9 cellular contexts compared by ENCODE assay signal in the genomic region with DNA sequence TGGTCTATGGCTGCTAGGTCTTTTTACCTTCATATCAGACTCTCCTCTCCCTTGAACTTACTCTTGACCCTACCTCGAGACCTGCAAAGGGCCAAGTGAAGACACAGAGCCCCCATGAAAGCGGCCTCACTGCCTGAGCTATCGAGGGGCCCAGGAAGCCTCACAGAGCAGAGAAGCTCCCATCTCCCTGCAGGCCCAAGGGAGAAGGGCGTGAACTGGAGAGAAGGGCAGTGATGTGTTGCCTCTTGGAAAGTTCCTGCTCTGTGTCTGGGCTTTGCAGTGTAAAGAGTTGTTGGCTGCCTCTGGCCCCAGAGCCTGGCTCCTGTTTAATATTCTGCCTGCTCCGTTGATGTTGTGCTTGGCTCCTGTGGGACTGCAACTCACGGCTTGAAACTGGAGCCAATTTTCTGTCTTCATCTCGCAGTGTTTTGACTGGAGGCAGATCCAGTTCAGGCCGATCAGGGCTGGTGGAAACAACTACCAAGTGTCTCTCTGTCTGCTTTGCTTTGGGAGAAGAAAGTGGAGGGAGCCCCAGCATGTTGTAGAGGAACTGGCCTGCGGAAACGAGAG. TPM values are rescaled to one million over a fixed set of nuclear protein-coding genes. Genes with fewer than 3 reads are reported as not detected.
DNase-seq lines count a peak whose midpoint lies in the region; ATAC-seq, FAIRE-seq and TF ChIP-seq lines count a peak whose summit lies in the region.
"Had no signal": no experiment of that assay in that cellular context is flagged by ENCODE, and none has a peak within 500 bp of the region (broad histone marks: within the 10 kb centered on the region; RNA-seq: fewer than 3 reads in every experiment).

No MANE protein-coding gene starts in this region.

- no peaks in the 10 kb centered on the region for H3K9me3 Mint-ChIP-seq in activated CD4-positive, alpha-beta memory T cell treated with anti-CD3 and anti-CD28 coated beads for 36 hours
- H3K9me3 Mint-ChIP-seq: activated T-cell treated with anti-CD3 and anti-CD28 coated beads, Interleukin-2, amount 50 U/mL, for 4 hours had no signal

- POLR2A ChIA-PET in activated CD4-positive, alpha-beta memory T cell treated with anti-CD3 and anti-CD28 coated beads for 36 hours (lab: Charles Lee): no interaction called here

- H3K27me3 ChIP-seq in stomach: peaks cover 0 to 29% (median 20%) of the 10 kb centered on the region in 3 donors

- peaks cover 8% of the 10 kb centered on the region for H3K4me1 Mint-ChIP-seq in activated CD4-positive, alpha-beta memory T cell treated with anti-CD3 and anti-CD28 coated beads for 36 hours (ENCODE audit: low read depth)

- TF ChIP-seq POLR2A in stomach (IDR thresholded peaks at IDR 0.05): no peak

- H3K4me3 ChIP-seq in coronary artery (peak overlapping the region; percentile 50), stomach (no peak overlapping the region)

- 21 to 43% (median 30%) methylated on average over 10 of the region's 10 CpGs for WGBS in stomach, 5 donors

- CTCF ChIA-PET in activated CD4-positive, alpha-beta memory T cell treated with anti-CD3 and anti-CD28 coated beads for 36 hours (lab: Charles Lee): interaction anchor here (1.1 kb wide), 1 partner anchor 93 kb away, joined by 4 read pairs; no protein-coding TSS in a partner anchor

- peak; percentile 52 for FAIRE-seq in HTR-8/SVneo (lab: Jason Lieb, UNC)

- H3K36me3 Mint-ChIP-seq in activated CD4-positive, alpha-beta memory T cell treated with anti-CD3 and anti-CD28 coated beads for 36 hours: no peaks in the 10 kb centered on the region

- no peak overlapping the region for H3K27ac Mint-ChIP-seq in activated CD4-positive, alpha-beta memory T cell treated with anti-CD3 and anti-CD28 coated beads for 36 hours

- peaks cover 60% of the 10 kb centered on the region for H3K27me3 Mint-ChIP-seq in activated CD4-positive, alpha-beta memory T cell treated with anti-CD3 and anti-CD28 coated beads for 36 hours

- no peak for DNase-seq in HTR-8/SVneo (ENCODE audit: insufficient read length, low spot score)
- DNase-seq in coronary artery (ENCODE audit: low spot score): peak; percentile 93
- DNase-seq in left lobe of liver (ENCODE audit: low spot score): no peak
- no peak for DNase-seq in stomach
- no peak for DNase-seq in DMS153 treated with DMSO at 0.1 percent for 48 hours (lab: John Stamatoyannopoulos, UW; ENCODE audit: unreplicated experiment)
- no peak for DNase-seq in activated CD4-positive, alpha-beta memory T cell treated with anti-CD3 and anti-CD28 coated beads for 36 hours
- DNase-seq: activated T-cell treated with anti-CD3 and anti-CD28 coated beads, Interleukin-2, amount 50 U/mL, for 4 hours had no signal

- H3K4me3 Mint-ChIP-seq in activated CD4-positive, alpha-beta memory T cell treated with anti-CD3 and anti-CD28 coated beads for 36 hours: no peak overlapping the region
- H3K4me3 Mint-ChIP-seq: activated T-cell treated with anti-CD3 and anti-CD28 coated beads, Interleukin-2, amount 50 U/mL, for 4 hours had no signal

- peak overlapping the region; percentile 77 to 80 for H3K27ac ChIP-seq in coronary artery
- peak overlapping the region in 4 of 5 donors; percentile 48 to 79 (median 64) for H3K27ac ChIP-seq in stomach

- TF ChIP-seq EP300 in stomach (IDR thresholded peaks at IDR 0.05): peak; percentile 36

- no peak for TF ChIP-seq CTCF in coronary artery (IDR thresholded peaks at IDR 0.05)
- no peak for TF ChIP-seq CTCF in stomach (IDR thresholded peaks at IDR 0.05)

- ATAC-seq in left lobe of liver: peak; percentile 33
- ATAC-seq in GM18517 (IDR thresholded peaks at IDR 0.05; ENCODE audit: unreplicated experiment): no peak
- ATAC-seq in GM18498 (IDR thresholded peaks at IDR 0.05; ENCODE audit: unreplicated experiment): no peak
- ATAC-seq: activated T-cell treated with anti-CD3 and anti-CD28 coated beads, Interleukin-2, amount 50 U/mL, for 4 hours had no signal

- H3K9me3 ChIP-seq in stomach: no peaks in the 10 kb centered on the region

- peaks cover 25 to 74% (median 50%) of the 10 kb centered on the region in 4 donors for H3K4me1 ChIP-seq in stomach

- intact Hi-C loops in stomach (cut with DNase I; ENCODE audit: low total_unique reads): no loop called here
- intact Hi-C loops in activated CD4-positive, alpha-beta memory T cell treated with anti-CD3 and anti-CD28 coated beads for 36 hours (cut with micrococcal nuclease): no loop called here

- no peaks in the 10 kb centered on the region for H3K36me3 ChIP-seq in stomach

RNA-seq across cellular contexts. Expression of gene SERTAD4, which starts 4.3 kb away (rescaled TPM):
- total RNA-seq in left lobe of liver: not detected
- 1 to 10 TPM in 4 of 5 donors, under 1 TPM in 1; 0.29 to 5.4 (median 2.9) TPM for total RNA-seq in stomach
- 1 to 10 TPM in 2 of 3 donors, under 1 TPM in 1; 0.46 to 3.7 (median 2.2) TPM for polyA plus RNA-seq in stomach
- total RNA-seq in activated CD4-positive, alpha-beta memory T cell treated with anti-CD3 and anti-CD28 coated beads for 36 hours: not detected
- total RNA-seq: activated T-cell treated with anti-CD3 and anti-CD28 coated beads, Interleukin-2, amount 50 U/mL, for 4 hours had no signal
